Comparison of ENCODE assay signal across 1 cellular context in the genomic region with DNA sequence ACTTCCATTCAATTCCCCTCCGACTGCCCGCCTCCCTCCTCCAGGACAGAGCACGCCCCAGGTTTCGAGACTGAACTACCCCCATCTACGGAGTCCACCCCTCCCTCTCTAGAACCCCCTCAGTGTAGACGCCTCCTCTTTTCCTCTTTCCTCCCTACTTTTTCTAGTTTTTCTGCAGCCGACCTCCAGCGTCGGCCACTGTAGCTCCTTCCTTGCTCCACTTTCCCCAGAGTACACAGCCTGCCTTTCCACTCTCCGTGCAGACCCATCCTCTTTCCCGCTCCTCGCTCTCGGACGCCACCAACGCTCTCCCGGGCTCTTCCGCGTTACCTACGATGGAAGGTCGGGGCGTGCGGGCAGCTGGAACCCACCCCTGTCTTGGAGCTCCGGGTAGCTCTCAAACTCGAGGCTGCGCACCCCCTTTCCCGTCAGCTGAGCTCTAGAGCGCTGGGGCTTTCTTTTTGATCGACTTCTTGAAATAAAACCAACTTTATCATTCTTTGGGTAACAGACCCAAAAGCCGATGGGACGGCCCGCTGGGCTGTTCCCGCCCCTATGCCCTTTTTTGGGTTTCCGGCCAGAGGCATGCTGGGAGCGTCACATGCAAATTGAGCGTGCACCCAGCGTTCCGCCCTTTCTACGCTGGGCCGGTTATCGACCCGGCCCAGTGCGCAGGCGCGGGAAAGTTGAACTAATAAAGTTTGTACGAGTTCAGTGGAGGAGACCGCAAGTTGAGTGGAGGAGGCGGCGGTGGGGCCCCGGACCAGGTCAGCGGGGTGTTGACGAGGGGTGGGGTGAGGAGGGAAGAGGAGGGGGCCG.
A peak's percentile ranks its signal among the peaks of the same experiment; 100 is the strongest.
TF ChIP-seq lines count a peak whose summit lies in the region.

Gene BCL2L12, plus strand, starts transcription at position 633 of the 819 bp plus-strand sequence. CDS start 760 bp downstream, outside the sequence.
A gene with protein sequence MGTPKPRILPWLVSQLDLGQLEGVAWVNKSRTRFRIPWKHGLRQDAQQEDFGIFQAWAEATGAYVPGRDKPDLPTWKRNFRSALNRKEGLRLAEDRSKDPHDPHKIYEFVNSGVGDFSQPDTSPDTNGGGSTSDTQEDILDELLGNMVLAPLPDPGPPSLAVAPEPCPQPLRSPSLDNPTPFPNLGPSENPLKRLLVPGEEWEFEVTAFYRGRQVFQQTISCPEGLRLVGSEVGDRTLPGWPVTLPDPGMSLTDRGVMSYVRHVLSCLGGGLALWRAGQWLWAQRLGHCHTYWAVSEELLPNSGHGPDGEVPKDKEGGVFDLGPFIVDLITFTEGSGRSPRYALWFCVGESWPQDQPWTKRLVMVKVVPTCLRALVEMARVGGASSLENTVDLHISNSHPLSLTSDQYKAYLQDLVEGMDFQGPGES (minus strand): TSS at position 557 of the 819 bp plus-strand sequence. CDS start 1,019 bp downstream, outside the sequence.

TF ChIP-seq in liver, 16 proteins besides CTCF, POLR2A, EP300 and RAD21 (continued from another document):
- TF ChIP-seq GABPA (IDR thresholded peaks at IDR 0.05 in 1 of 2, conservative IDR thresholded peaks at IDR 0.05 in 1 of 2) (peak in 1 of 2 donors; percentile 67), SP1 (IDR thresholded peaks at IDR 0.05) (peak; percentile 21), ATF3 (IDR thresholded peaks at IDR 0.05) (no peak), RXRA (IDR thresholded peaks at IDR 0.05) (peak; percentile 63 to 65), YY1 (IDR thresholded peaks at IDR 0.05) (peak; percentile 70), NR2F2 (IDR thresholded peaks at IDR 0.05) (no peak), ZBTB33 (IDR thresholded peaks at IDR 0.05) (peak; percentile 68)
